In the genomic region with DNA sequence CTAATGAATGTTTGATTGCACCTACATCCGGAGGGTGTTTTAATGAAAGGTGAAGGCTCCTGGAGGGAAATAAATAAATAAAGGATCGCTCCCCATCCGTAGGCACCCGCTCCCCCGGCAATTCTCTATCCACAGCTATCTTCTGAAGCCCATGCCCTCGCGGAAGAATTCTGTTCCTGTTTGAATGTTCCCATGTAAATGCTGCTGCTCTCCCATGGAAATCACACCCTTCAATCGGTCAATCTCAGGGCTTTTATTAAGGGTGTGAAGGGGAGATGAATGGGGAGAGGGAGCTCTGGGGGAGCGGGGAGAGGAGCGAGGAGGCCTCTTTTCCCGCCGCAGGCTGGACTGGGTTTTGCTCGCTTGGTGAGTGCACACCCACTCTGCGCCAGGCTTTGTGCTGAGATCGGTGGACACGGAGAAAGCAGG, we compare ENCODE assay signal across 9 cellular contexts. TPM values are rescaled to one million over a fixed set of nuclear protein-coding genes. Genes with fewer than 3 reads are reported as not detected.
DNase-seq lines count a peak whose midpoint lies in the region; ATAC-seq, FAIRE-seq and TF ChIP-seq lines count a peak whose summit lies in the region.
"Had no signal": no experiment of that assay in that cellular context is flagged by ENCODE, and none has a peak within 500 bp of the region (broad histone marks: within the 10 kb centered on the region; RNA-seq: fewer than 3 reads in every experiment).

No MANE protein-coding gene starts in this region.

- no peak for FAIRE-seq in GM12878 (lab: Jason Lieb, UNC)
- FAIRE-seq: H54 had no signal

- no peaks in the 10 kb centered on the region for H4K20me1 ChIP-seq in GM12878 (ENCODE audit: control insufficient read depth, insufficient read depth)

- SMC1A ChIA-PET in GM12878 (lab: Charles Lee; ENCODE audit: uncharacterized antibody, unreplicated experiment) = interaction anchor here (1.2 to 4.1 kb wide), 4 partner anchors 11 to 258 kb away, joined by 3 to 22 read pairs (median 8); a partner anchor contains a TSS

- H3K27me3 Mint-ChIP-seq in memory B cell = peaks cover 31% of the 10 kb centered on the region

- H3K4me3 ChIP-seq in GM12878 (no peak overlapping the region), transverse colon (peak overlapping the region in 3 of 4 donors; percentile 49 to 64 (median 53))

- no peaks in the 10 kb centered on the region for H3K9me3 ChIP-seq in GM12878 (replicated peaks; ENCODE audit: control insufficient read depth, insufficient read depth, low read length)
- H3K9me3 ChIP-seq in transverse colon = no peaks in the 10 kb centered on the region

- no peaks in the 10 kb centered on the region for H3K9me3 Mint-ChIP-seq in memory B cell

- TF ChIP-seq POLR2A in GM12878 (IDR thresholded peaks at IDR 0.05; ENCODE audit: low read depth, low read length) = no peak
- no peak for TF ChIP-seq POLR2A in transverse colon (IDR thresholded peaks at IDR 0.05)

- intact Hi-C loops in cardiac septum (cut with DNase I) = loop anchor here (2.0 to 5.0 kb wide), 2 partner anchors 109 to 176 kb away; a partner anchor contains a TSS
- intact Hi-C loops in Right ventricle myocardium inferior (cut with DNase I) = loop anchor here (5.0 kb wide), 1 partner anchor 59 kb away; no protein-coding TSS in a partner anchor
- intact Hi-C loops in GM12878 (cut with micrococcal nuclease; ENCODE audit: unreplicated experiment) = no loop called here
- intact Hi-C loops in transverse colon (cut with DNase I; ENCODE audit: low total_unique reads) = loop anchor here (2.0 kb wide), 1 partner anchor 176 kb away; a partner anchor contains a TSS

- no peak for TF ChIP-seq CTCF in GM12878 (IDR thresholded peaks at IDR 0.05 in 2 of 3, conservative IDR thresholded peaks at IDR 0.05 in 1 of 3; ENCODE audit: control insufficient read depth in 2 of 3, extremely low read depth in 1 of 3, insufficient read depth in 1 of 3, low read depth in 3 of 3, low read length in 3 of 3)
- no peak for TF ChIP-seq CTCF in transverse colon (IDR thresholded peaks at IDR 0.05)

- H3K27me3 ChIP-seq in GM12878 (replicated peaks in 1 of 2; ENCODE audit: control insufficient read depth in 2 of 2, insufficient read depth in 2 of 2, low read length in 1 of 2) (peaks cover 5 to 13% of the 10 kb centered on the region in 2 experiments), transverse colon (peaks cover 37% of the 10 kb centered on the region)

- TF ChIP-seq EP300 in GM12878 (IDR thresholded peaks at IDR 0.05; ENCODE audit: borderline replicate concordance in 1 of 2, control insufficient read depth in 1 of 2, low read depth in 2 of 2, low read length in 2 of 2) (no peak), transverse colon (IDR thresholded peaks at IDR 0.05; ENCODE audit: low read depth) (no peak)

- no peak for ATAC-seq in Right ventricle myocardium inferior
- no peak for ATAC-seq in GM12878
- ATAC-seq in memory B cell (ENCODE audit: low read depth) = no peak
- ATAC-seq in GM21447 (IDR thresholded peaks at IDR 0.05; ENCODE audit: unreplicated experiment) = no peak

- no peak overlapping the region for H2AFZ ChIP-seq in GM12878 (ENCODE audit: control insufficient read depth, low read depth, low read length)

- H3K4me1 ChIP-seq in GM12878 (ENCODE audit: control insufficient read depth, insufficient read depth, low read length) (peaks cover 12% of the 10 kb centered on the region), transverse colon (peaks cover 0 to 29% (median 17%) of the 10 kb centered on the region in 4 donors)

- peak overlapping the region; percentile 85 for H3K4me3 Mint-ChIP-seq in memory B cell

- H3K4me2 ChIP-seq in GM12878 (ENCODE audit: control insufficient read depth, insufficient read depth) = peak overlapping the region; percentile 94; the same call in 1 of the 2 replicates

- peak; percentile 72 for DNase-seq in cardiac septum (ENCODE audit: low spot score)
- DNase-seq in Right ventricle myocardium inferior (ENCODE audit: missing footprints) = no peak
- no peak for DNase-seq in GM12878 (ENCODE audit: low read depth, low spot score)
- no peak for DNase-seq in memory B cell (ENCODE audit: low spot score in 2 of 2)
- no peak for DNase-seq in transverse colon
- no peak for DNase-seq in iPS-NIHi11 (ENCODE audit: low spot score)
- no peak for DNase-seq in activated CD8-positive, alpha-beta memory T cell treated with anti-CD3 and anti-CD28 coated beads, Interleukin-2, amount 50 U/mL, for 4 hours

- 19% methylated on average over 16 of the region's 16 CpGs for WGBS in GM12878 (ENCODE audit: insufficient coverage, insufficient replicate concordance, low lambda C conversion rate, missing lambda C conversion rate)
- WGBS in transverse colon (ENCODE audit: low coverage in 1 of 2), 2 donors = 11 to 26% methylated on average over 9 to 16 of the region's 16 CpGs

- H3K36me3 ChIP-seq in GM12878 (ENCODE audit: control insufficient read depth in 2 of 2, insufficient read depth in 2 of 2, low read length in 1 of 2) (no peaks in the 10 kb centered on the region), transverse colon (no peaks in the 10 kb centered on the region)

- CTCF ChIA-PET in GM12878 (lab: Yijun Ruan, JAX) = interaction anchor here (0.6 to 5.7 kb wide), 10 partner anchors 10 to 735 kb away, joined by 3 to 83 read pairs (median 4); a partner anchor contains a TSS

- in situ Hi-C loops in GM12878 (cut with MboI) = no loop called here
- in situ Hi-C loops in transverse colon (cut with MboI; ENCODE audit: low pct_ligation_motif_present in 1 of 4, low pct_unique_long_range_greater_than_20kb in 1 of 4, low sequenced_read_pairs in 3 of 4) = loop anchor here in 3 of 4 donors (5.0 to 10.0 kb wide), 2 partner anchors 179 to 182 kb away; no protein-coding TSS in a partner anchor

- no peaks in the 10 kb centered on the region for H3K79me2 ChIP-seq in GM12878 (ENCODE audit: control insufficient read depth, insufficient read depth, low read length)

- no peak overlapping the region for H3K27ac ChIP-seq in GM12878 (ENCODE audit: control insufficient read depth, insufficient read depth)
- peak overlapping the region in 1 of 4 donors; percentile 76 for H3K27ac ChIP-seq in transverse colon

- no peaks in the 10 kb centered on the region for H3K36me3 Mint-ChIP-seq in memory B cell

- no peak for TF ChIP-seq RAD21 in GM12878 (IDR thresholded peaks at IDR 0.05; ENCODE audit: insufficient read depth, low read depth, low read length)

- peak overlapping the region; percentile 22 for H3K27ac Mint-ChIP-seq in memory B cell

- BruUV-seq in GM12878 (replicated peaks; lab: Mats Ljungman, UMichigan) = no TSS peak

- POLR2A ChIA-PET in GM12878 (lab: Charles Lee) = no interaction called here

- peaks cover 10% of the 10 kb centered on the region for H3K4me1 Mint-ChIP-seq in memory B cell

- RAD21 ChIA-PET in GM12878 (lab: Charles Lee; ENCODE audit: unreplicated experiment) = interaction anchor here (0.9 to 4.1 kb wide), 3 partner anchors 11 to 177 kb away, joined by 3 to 25 read pairs (median 19); a partner anchor contains a TSS

- H3K9ac ChIP-seq in GM12878 (ENCODE audit: control insufficient read depth, insufficient read depth, low read length) = no peak overlapping the region

TF ChIP-seq in GM12878, 131 proteins besides CTCF, POLR2A, EP300 and RAD21 (continues in another document):
- TF ChIP-seq NBN (IDR thresholded peaks at IDR 0.05) (no peak), ZNF384 (IDR thresholded peaks at IDR 0.05; ENCODE audit: borderline replicate concordance, low read depth, low read length) (no peak), SUPT20H (IDR thresholded peaks at IDR 0.05; ENCODE audit: borderline replicate concordance, control insufficient read depth, low read depth, low read length) (no peak)

RNA-seq across cellular contexts. Expression of a gene that starts 21.1 kb away (rescaled TPM):
- total RNA-seq in cardiac septum = 22.9 TPM
- 14.7 TPM for total RNA-seq in Right ventricle myocardium inferior
- total RNA-seq in GM12878 (2013; cell fraction: nucleolus; rRNA removed) = not detected in 2 replicates
- total RNA-seq in GM12878 (2014; rRNA removed) = 0.05 TPM in 1 of 2 replicates, not detected in the other
- total RNA-seq in GM12878 (2014; rRNA removed; fragmentation: Illumina TruSeq; extraction: Trizol) = not detected in 2 replicates
- 0.08 TPM in 2 replicates for total RNA-seq in GM12878 (2021)
- polyA plus RNA-seq in GM12878 (2011; ENCODE audit: low read depth) = not detected
- polyA plus RNA-seq in GM12878 (2011; rRNA removed) = not detected in 2 replicates
- polyA plus RNA-seq in GM12878 (2011; cell fraction: cytosol; rRNA removed) = not detected in 2 replicates
- polyA plus RNA-seq in GM12878 (2011; cell fraction: nucleus; rRNA removed) = 0.03 TPM in 1 of 2 replicates, not detected in the other
- 0.04 TPM in 1 of 2 replicates, not detected in the other for polyA plus RNA-seq in GM12878 (2012)
- polyA plus RNA-seq in GM12878 (2014; fragmentation: Illumina TruSeq; extraction: Trizol) = 0.01 and 0.05 TPM in 2 replicates
- polyA plus RNA-seq in GM12878 (2014; fragmentation: Nextera tagmentation; extraction: Ambion mirVana) = not detected
- not detected in 2 replicates for polyA plus RNA-seq in GM12878 (2014; rRNA removed)
- polyA plus RNA-seq in GM12878 (2016; fragmentation: Nextera tagmentation; extraction: Ambion mirVana) = not detected
- polyA minus RNA-seq in GM12878 (2011; rRNA and poly(A)+ RNA removed) = 0.29 TPM in 1 of 2 replicates, not detected in the other
- not detected in 2 replicates for polyA minus RNA-seq in GM12878 (2011; cell fraction: cytosol; rRNA and poly(A)+ RNA removed)
- polyA minus RNA-seq in GM12878 (2011; cell fraction: nucleus; rRNA and poly(A)+ RNA removed) = not detected in 2 replicates
- 1 to 10 TPM; 1.1 to 4.0 (median 3.3) TPM for total RNA-seq in transverse colon

RNA-seq across cellular contexts. Expression of a gene that starts 51.9 kb away (rescaled TPM):
- total RNA-seq in cardiac septum (4.1 TPM), Right ventricle myocardium inferior (4.5 TPM), GM12878 (2014; rRNA removed) (13.1 and 18.0 TPM in 2 replicates), GM12878 (2014; rRNA removed; fragmentation: Illumina TruSeq; extraction: Trizol) (7.7 and 8.1 TPM in 2 replicates), GM12878 (2021) (20.6 and 21.3 TPM in 2 replicates), transverse colon (10 to 100 TPM; 26.1 to 69.9 (median 43.1) TPM)
- 61.9 and 72.1 TPM in 2 replicates for total RNA-seq in GM12878 (2013; cell fraction: nucleolus; rRNA removed)
- polyA plus RNA-seq in GM12878 (2011; ENCODE audit: low read depth) = 15.7 TPM
- polyA plus RNA-seq in GM12878 (2011; rRNA removed) (16.6 and 21.9 TPM in 2 replicates), GM12878 (2014; fragmentation: Illumina TruSeq; extraction: Trizol) (3.2 and 8.9 TPM in 2 replicates), GM12878 (2014; fragmentation: Nextera tagmentation; extraction: Ambion mirVana) (1 to 10 TPM in 1 of 2 experiments, under 1 TPM in 1; 0.97 to 1.0 TPM), GM12878 (2014; rRNA removed) (19.1 and 22.8 TPM in 2 replicates), GM12878 (2016; fragmentation: Nextera tagmentation; extraction: Ambion mirVana) (10 to 100 TPM in 1 of 2 experiments, 1 to 10 TPM in 1; 9.9 to 11.5 TPM)
- polyA plus RNA-seq in GM12878 (2011; cell fraction: cytosol; rRNA removed) = 13.3 and 17.5 TPM in 2 replicates
- 231 and 272 TPM in 2 replicates for polyA plus RNA-seq in GM12878 (2011; cell fraction: nucleus; rRNA removed)
- 26.0 and 30.3 TPM in 2 replicates for polyA plus RNA-seq in GM12878 (2012)
- 13.6 and 15.4 TPM in 2 replicates for polyA minus RNA-seq in GM12878 (2011; rRNA and poly(A)+ RNA removed)
- polyA minus RNA-seq in GM12878 (2011; cell fraction: cytosol; rRNA and poly(A)+ RNA removed) = 4.1 and 5.5 TPM in 2 replicates
- polyA minus RNA-seq in GM12878 (2011; cell fraction: nucleus; rRNA and poly(A)+ RNA removed) = 37.4 and 42.8 TPM in 2 replicates
